Comparison of ENCODE assay signal across 8 cellular contexts in genomic region chr4:17613761-17614415, GRCh38. TPM values are rescaled to one million over a fixed set of nuclear protein-coding genes. Genes with fewer than 3 reads are reported as not detected.
DNase-seq lines count a peak whose midpoint lies in the region; ATAC-seq, FAIRE-seq and TF ChIP-seq lines count a peak whose summit lies in the region.

No MANE protein-coding gene starts in this region.

- H4K8ac ChIP-seq in neuronal stem cell (ENCODE audit: low read depth, low read length) = no peak overlapping the region

- no peak for TF ChIP-seq CTCF in fibroblast of pulmonary artery (IDR thresholded peaks at IDR 0.05; ENCODE audit: low read length, missing control alignments)

- DNase-seq in EL (peak; percentile 88), HTR-8/SVneo (ENCODE audit: insufficient read length, low spot score) (peak; percentile 56), fibroblast of pulmonary artery (ENCODE audit: low read depth) (peak; percentile 71), neuronal stem cell (ENCODE audit: low spot score) (peak; percentile 3), SIG-M5 (lab: John Stamatoyannopoulos, UW) (no peak), DMS153 (lab: John Stamatoyannopoulos, UW) (no peak)
- peak; percentile 22 for DNase-seq in activated CD8-positive, alpha-beta memory T cell treated with anti-CD3 and anti-CD28 coated beads, Interleukin-2, amount 50 U/mL, for 4 hours

- ATAC-seq in GM21529 (IDR thresholded peaks at IDR 0.05; ENCODE audit: unreplicated experiment) = peak; percentile 54

- no peaks in the 10 kb centered on the region for H3K4me1 ChIP-seq in neuronal stem cell (ENCODE audit: control insufficient read depth in 2 of 2, insufficient read depth in 1 of 2, low read depth in 1 of 2, low read length in 2 of 2)

- no peak overlapping the region for H2BK15ac ChIP-seq in neuronal stem cell (ENCODE audit: low read length)

- no peak overlapping the region for H2AK5ac ChIP-seq in neuronal stem cell (ENCODE audit: low read depth, low read length)

- H2AFZ ChIP-seq in neuronal stem cell (ENCODE audit: low read length) = peak overlapping the region; percentile 88

- no peak overlapping the region for H3K18ac ChIP-seq in neuronal stem cell (ENCODE audit: low read length)

- peaks cover 8% of the 10 kb centered on the region for H3K79me1 ChIP-seq in neuronal stem cell (ENCODE audit: low read depth, low read length)

- H2BK12ac ChIP-seq in neuronal stem cell (ENCODE audit: low read length) = no peak overlapping the region

- H2BK5ac ChIP-seq in neuronal stem cell (ENCODE audit: low read length) = no peak overlapping the region

- H2BK120ac ChIP-seq in neuronal stem cell (ENCODE audit: low read depth, low read length) = no peak overlapping the region

- no peaks in the 10 kb centered on the region for H3K9me3 ChIP-seq in neuronal stem cell (replicated peaks in 1 of 2; ENCODE audit: control insufficient read depth in 2 of 2, insufficient read depth in 1 of 2, low read depth in 1 of 2, low read length in 2 of 2)

- no peak overlapping the region for H3K4ac ChIP-seq in neuronal stem cell (ENCODE audit: low read length)

- peak overlapping the region; percentile 68 for H3K4me2 ChIP-seq in neuronal stem cell (ENCODE audit: insufficient read depth, low read length, poor library complexity, severe bottlenecking)

- no peak overlapping the region for H3K9ac ChIP-seq in neuronal stem cell (ENCODE audit: low read depth, low read length, poor library complexity)

- H3K23ac ChIP-seq in neuronal stem cell (ENCODE audit: low read depth, low read length, poor library complexity) = no peak overlapping the region

- H3K4me3 ChIP-seq in fibroblast of pulmonary artery (replicated peaks; ENCODE audit: low read depth, low read length) = peak overlapping the region; percentile 86
- H3K4me3 ChIP-seq in neuronal stem cell (ENCODE audit: low read length in 2 of 2) = peak overlapping the region; percentile 81 to 96

- no peak overlapping the region for H3K14ac ChIP-seq in neuronal stem cell (ENCODE audit: low read length)

- no peak overlapping the region for H3K27ac ChIP-seq in neuronal stem cell (replicated peaks; ENCODE audit: low read length)

- peaks cover 6 to 27% of the 10 kb centered on the region in 2 donors for H3K36me3 ChIP-seq in neuronal stem cell (replicated peaks in 1 of 2; ENCODE audit: control insufficient read depth in 2 of 2, insufficient read depth in 2 of 2, low read length in 2 of 2)

- no peak for FAIRE-seq in HTR-8/SVneo (lab: Jason Lieb, UNC)

- H3K27me3 ChIP-seq in neuronal stem cell (ENCODE audit: control insufficient read depth in 3 of 3, insufficient read depth in 3 of 3, low read depth in 1 of 3, low read length in 3 of 3) = no peaks in the 10 kb centered on the region

- no CpG with 5 or more reads among the region's 23 CpGs for WGBS in neuronal stem cell (ENCODE audit: extremely low coverage in 2 of 2, insufficient read length in 2 of 2, insufficient replicate concordance in 1 of 2), 2 donors

- H4K91ac ChIP-seq in neuronal stem cell (ENCODE audit: low read depth, low read length, poor library complexity) = no peak overlapping the region

RNA-seq across cellular contexts. Expression of gene MED28, which starts 0.6 kb away (rescaled TPM):
- 41.3 TPM for polyA plus RNA-seq in neuronal stem cell (2013, experiment 1 of 2)
- 42.4 TPM for polyA plus RNA-seq in neuronal stem cell (2013, experiment 2 of 2)

RNA-seq across cellular contexts. Expression of gene LAP3, which starts 36.9 kb away (rescaled TPM):
- 18.8 TPM for polyA plus RNA-seq in neuronal stem cell (2013, experiment 1 of 2)
- 20.1 TPM for polyA plus RNA-seq in neuronal stem cell (2013, experiment 2 of 2)

Comparison
In these comparisons a context has a peak if more than half of its experiments do, and no peak if none do; other contexts are left out.
1. DNase-seq: peak in EL (single experiment), HTR-8/SVneo (single experiment), activated CD8-positive, alpha-beta memory T cell treated with anti-CD3 and anti-CD28 coated beads, Interleukin-2, amount 50 U/mL, for 4 hours (single experiment), fibroblast of pulmonary artery (single experiment) and neuronal stem cell (single experiment); none in SIG-M5 (single experiment) and DMS153 (single experiment).